In the genomic region with DNA sequence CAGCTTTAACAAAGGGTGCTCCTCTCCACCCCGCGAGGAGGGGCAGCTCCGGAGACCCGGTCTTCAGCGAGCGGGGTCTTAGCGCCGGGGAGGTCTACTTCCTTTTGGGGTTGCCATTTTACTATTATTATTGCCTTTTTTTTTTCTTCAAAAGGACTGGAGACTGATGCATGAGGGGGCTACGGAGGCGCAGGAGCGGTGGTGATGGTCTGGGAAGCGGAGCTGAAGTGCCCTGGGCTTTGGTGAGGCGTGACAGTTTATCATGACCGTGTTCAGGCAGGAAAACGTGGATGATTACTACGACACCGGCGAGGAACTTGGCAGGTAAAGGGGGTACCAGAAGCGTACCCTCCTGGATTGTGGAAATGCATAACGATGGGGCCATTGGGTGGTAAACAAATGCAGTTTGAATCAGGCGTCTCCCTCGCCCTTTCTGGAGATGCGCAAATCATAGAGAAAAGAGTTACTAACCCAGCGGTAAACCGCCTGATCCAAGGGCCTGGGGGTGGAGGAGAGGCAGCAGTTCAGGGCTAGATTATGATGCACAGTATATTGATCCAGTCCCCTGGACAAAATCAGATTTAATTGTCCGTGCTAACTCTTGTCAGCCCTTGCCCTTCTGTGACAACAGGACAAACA, we compare ENCODE assay signal across 1 cellular context.
TF ChIP-seq lines count a peak whose summit lies in the region.

No MANE protein-coding gene starts in this region.

TF ChIP-seq in endothelial cell of umbilical vein, 7 proteins besides CTCF, POLR2A, EP300 and RAD21 (continued from another document):
- TF ChIP-seq, protein P1, sequence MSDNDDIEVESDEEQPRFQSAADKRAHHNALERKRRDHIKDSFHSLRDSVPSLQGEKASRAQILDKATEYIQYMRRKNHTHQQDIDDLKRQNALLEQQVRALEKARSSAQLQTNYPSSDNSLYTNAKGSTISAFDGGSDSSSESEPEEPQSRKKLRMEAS (IDR thresholded peaks at IDR 0.05; ENCODE audit: insufficient read depth, insufficient read length): no peak
- no peak for TF ChIP-seq JUN (IDR thresholded peaks at IDR 0.05; ENCODE audit: borderline replicate concordance, insufficient read depth, insufficient read length, low read depth)
- no peak for TF ChIP-seq FOS (IDR thresholded peaks at IDR 0.05; ENCODE audit: borderline replicate concordance, insufficient read depth, low read length)
TF ChIP-seq in endothelial cell of umbilical vein: peak in this region for 0.
